Comparison of ENCODE assay signal across 8 cellular contexts in the genomic region with DNA sequence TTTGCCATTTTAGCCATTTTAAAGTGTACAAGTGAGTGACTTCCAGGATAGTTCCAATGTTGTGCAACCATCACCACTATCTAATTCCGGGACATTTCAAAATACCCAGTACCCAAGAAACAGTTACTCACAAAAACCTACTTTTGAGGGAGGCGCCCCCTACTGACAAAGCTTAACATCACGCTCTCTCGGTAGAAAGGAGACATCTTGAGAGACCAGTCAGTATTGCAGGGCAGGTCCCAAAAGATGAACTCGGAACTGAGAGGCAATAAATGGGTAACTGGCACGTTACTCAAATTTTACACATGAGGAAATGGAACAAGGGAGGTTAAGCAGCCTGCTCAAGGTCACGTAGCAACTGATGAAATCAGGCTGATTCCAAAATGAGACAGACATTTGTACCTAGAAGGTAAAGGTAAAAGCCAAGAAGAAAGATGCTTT. TPM values are rescaled to one million over a fixed set of nuclear protein-coding genes. Genes with fewer than 3 reads are reported as not detected.
A peak's percentile ranks its signal among the peaks of the same experiment; 100 is the strongest.
DNase-seq lines count a peak whose midpoint lies in the region; ATAC-seq and TF ChIP-seq lines count a peak whose summit lies in the region.

No MANE protein-coding gene starts in this region.

- H4K20me1 ChIP-seq in HCT116 (ENCODE audit: insufficient read depth): no peaks in the 10 kb centered on the region

- RAD21 ChIA-PET in HCT116 (lab: Charles Lee; ENCODE audit: low non-redundant PET in 1 of 2, low total read pairs in 2 of 2, uncharacterized antibody in 2 of 2, unreplicated experiment in 2 of 2): no interaction called here

- no peaks in the 10 kb centered on the region for H3K27me3 ChIP-seq in HCT116 (ENCODE audit: insufficient read depth, low read length)
- H3K27me3 ChIP-seq in esophagus muscularis mucosa: no peaks in the 10 kb centered on the region
- no peaks in the 10 kb centered on the region for H3K27me3 ChIP-seq in ovary

- 67% methylated on average over 7 of the region's 7 CpGs for WGBS in esophagus muscularis mucosa
- 53 to 60% (median 58%) methylated on average over 7 of the region's 7 CpGs for WGBS in ovary, 3 donors

- H3K4me2 ChIP-seq in HCT116 (ENCODE audit: low read length): peak overlapping the region; percentile 34; the same call in 1 of the 2 replicates

- H3K4me3 ChIP-seq in HCT116 (replicated peaks in 1 of 2; ENCODE audit: low read depth in 1 of 2, low read length in 2 of 2) (no peak overlapping the region), NB4 (ENCODE audit: low read depth, low read length) (no peak overlapping the region), esophagus muscularis mucosa (no peak overlapping the region), ovary (no peak overlapping the region)

- H3K9me3 ChIP-seq in HCT116 (ENCODE audit: control insufficient read depth in 1 of 2, insufficient read depth in 1 of 2, low read depth in 1 of 2, low read length in 2 of 2) (no peaks in the 10 kb centered on the region), esophagus muscularis mucosa (no peaks in the 10 kb centered on the region), ovary (no peaks in the 10 kb centered on the region)

- ATAC-seq in HCT116: peak; percentile 88

- H3K79me2 ChIP-seq in HCT116 (ENCODE audit: insufficient read depth, low read length): no peaks in the 10 kb centered on the region

- H3K4me1 ChIP-seq in HCT116 (ENCODE audit: control insufficient read depth in 1 of 2, insufficient read depth in 2 of 2, low read length in 2 of 2) (peaks cover 3 to 12% of the 10 kb centered on the region in 2 experiments; a peak in 2 of 4 replicates), esophagus muscularis mucosa (no peaks in the 10 kb centered on the region), ovary (ENCODE audit: insufficient read depth) (no peaks in the 10 kb centered on the region)

- no peaks in the 10 kb centered on the region for H3K36me3 ChIP-seq in HCT116 (ENCODE audit: control insufficient read depth in 1 of 2, insufficient read depth in 2 of 2, low read length in 2 of 2)
- no peaks in the 10 kb centered on the region for H3K36me3 ChIP-seq in esophagus muscularis mucosa
- H3K36me3 ChIP-seq in ovary: no peaks in the 10 kb centered on the region

- peak; percentile 65 for TF ChIP-seq RAD21 in HCT116 (IDR thresholded peaks at IDR 0.05; ENCODE audit: low read depth)

- no peak for TF ChIP-seq EP300 in esophagus muscularis mucosa (IDR thresholded peaks at IDR 0.05)
- no peak for TF ChIP-seq EP300 in ovary (IDR thresholded peaks at IDR 0.05)

- intact Hi-C loops in HCT116 (cut with micrococcal nuclease): loop anchor here (1.0 to 10.0 kb wide), 2 partner anchors 146 to 954 kb away; no protein-coding TSS in a partner anchor
- intact Hi-C loops in esophagus muscularis mucosa (cut with DNase I): no loop called here
- intact Hi-C loops in ovary (cut with DNase I): no loop called here

- H2AFZ ChIP-seq in HCT116 (ENCODE audit: low read depth, low read length, poor library complexity, severe bottlenecking): peak overlapping the region; percentile 97

- TF ChIP-seq CTCF in GM12872 (IDR thresholded peaks at IDR 0.05; ENCODE audit: insufficient read depth, low read depth, low read length) (peak; percentile 83), HCT116 (IDR thresholded peaks at IDR 0.05 in 2 of 3, conservative IDR thresholded peaks at IDR 0.05 in 1 of 3; ENCODE audit: borderline replicate concordance in 1 of 3, insufficient read depth in 1 of 3, low read depth in 2 of 3, low read length in 2 of 3) (peak; percentile 91 to 98 (median 94)), NB4 (IDR thresholded peaks at IDR 0.05; ENCODE audit: low read depth, low read length) (peak; percentile 91), esophagus muscularis mucosa (IDR thresholded peaks at IDR 0.05) (peak; percentile 48 to 58 (median 49)), ovary (IDR thresholded peaks at IDR 0.05) (peak in 2 of 3 donors; percentile 56 to 64)

- H3K9ac ChIP-seq in HCT116 (ENCODE audit: low read length): no peak overlapping the region

- DNase-seq in HCT116 (ENCODE audit: low read depth, low spot score) (peak; percentile 39), NB4 (ENCODE audit: low read depth) (peak; percentile 84), esophagus muscularis mucosa (ENCODE audit: extremely low spot score) (no peak), ovary (peak; percentile 44 to 84 (median 65)), NK-92 (lab: John Stamatoyannopoulos, UW; ENCODE audit: unreplicated experiment) (no peak), D341Med (ENCODE audit: low spot score) (no peak)
- peak; percentile 76 to 84 for DNase-seq in activated CD4-positive, alpha-beta T cell treated with anti-CD3 and anti-CD28 coated beads, Interleukin-2, amount 50 U/mL, for 48 hours

- no peaks in the 10 kb centered on the region for H3K9me2 ChIP-seq in HCT116 (ENCODE audit: insufficient read depth)

- H3K27ac ChIP-seq in HCT116 (ENCODE audit: low read depth, low read length) (no peak overlapping the region), esophagus muscularis mucosa (replicated peaks in 1 of 4) (no peak overlapping the region), ovary (no peak overlapping the region)

- POLR2A ChIA-PET in HCT116 (lab: Charles Lee): no interaction called here

- CTCF ChIA-PET in HCT116 (lab: Charles Lee): interaction anchor here (0.8 to 2.9 kb wide), 16 partner anchors 8 to 994 kb away, joined by 3 to 17 read pairs (median 4); no protein-coding TSS in a partner anchor

- BruUV-seq in HCT116 (replicated peaks; lab: Mats Ljungman, UMichigan): no TSS peak

- TF ChIP-seq POLR2A in HCT116 (IDR thresholded peaks at IDR 0.05; ENCODE audit: borderline replicate concordance, extremely low read depth, insufficient read depth, insufficient read length) (no peak), NB4 (IDR thresholded peaks at IDR 0.05; ENCODE audit: extremely low read depth, insufficient read length) (no peak), esophagus muscularis mucosa (IDR thresholded peaks at IDR 0.05; ENCODE audit: low read depth) (no peak), ovary (IDR thresholded peaks at IDR 0.05) (no peak)

TF ChIP-seq in HCT116, 20 proteins besides CTCF, POLR2A, EP300 and RAD21:
- TF ChIP-seq CBX3 (IDR thresholded peaks at IDR 0.05; ENCODE audit: low read depth) (peak; percentile 45; the same call in 1 of the 2 replicates), JUND (IDR thresholded peaks at IDR 0.05) (no peak)

RNA-seq across cellular contexts. Expression of gene POU2AF1, which starts 50.0 kb away (rescaled TPM):
- total RNA-seq in HCT116 (2021; ENCODE audit: unreplicated experiment): 0.17 TPM
- polyA plus RNA-seq in HCT116 (2012): not detected in 2 replicates
- total RNA-seq in esophagus muscularis mucosa: under 1 TPM in 2 of 4 donors, not detected in 2; 0.17 TPM
- total RNA-seq in ovary: 1 to 10 TPM in 3 of 7 donors, under 1 TPM in 4; 0.48 to 4.1 (median 0.83) TPM
- 1 to 10 TPM in 1 of 2 donors, under 1 TPM in 1; 0.29 to 1.2 TPM for polyA plus RNA-seq in ovary

Comparison
In these comparisons a context has a peak if more than half of its experiments do, and no peak if none do; other contexts are left out.
1. DNase-seq: peak in HCT116 (single experiment), NB4 (single experiment), activated CD4-positive, alpha-beta T cell treated with anti-CD3 and anti-CD28 coated beads, Interleukin-2, amount 50 U/mL, for 48 hours (2 of 2) and ovary (5 of 5); none in esophagus muscularis mucosa (single experiment), NK-92 (single experiment) and D341Med (single experiment).
2. Peak in every context shown above with its lines, with median percentiles within 50 percentile points of each other: CTCF ChIP-seq.